ENCODE assay signal across 8 cellular contexts in the genomic region with DNA sequence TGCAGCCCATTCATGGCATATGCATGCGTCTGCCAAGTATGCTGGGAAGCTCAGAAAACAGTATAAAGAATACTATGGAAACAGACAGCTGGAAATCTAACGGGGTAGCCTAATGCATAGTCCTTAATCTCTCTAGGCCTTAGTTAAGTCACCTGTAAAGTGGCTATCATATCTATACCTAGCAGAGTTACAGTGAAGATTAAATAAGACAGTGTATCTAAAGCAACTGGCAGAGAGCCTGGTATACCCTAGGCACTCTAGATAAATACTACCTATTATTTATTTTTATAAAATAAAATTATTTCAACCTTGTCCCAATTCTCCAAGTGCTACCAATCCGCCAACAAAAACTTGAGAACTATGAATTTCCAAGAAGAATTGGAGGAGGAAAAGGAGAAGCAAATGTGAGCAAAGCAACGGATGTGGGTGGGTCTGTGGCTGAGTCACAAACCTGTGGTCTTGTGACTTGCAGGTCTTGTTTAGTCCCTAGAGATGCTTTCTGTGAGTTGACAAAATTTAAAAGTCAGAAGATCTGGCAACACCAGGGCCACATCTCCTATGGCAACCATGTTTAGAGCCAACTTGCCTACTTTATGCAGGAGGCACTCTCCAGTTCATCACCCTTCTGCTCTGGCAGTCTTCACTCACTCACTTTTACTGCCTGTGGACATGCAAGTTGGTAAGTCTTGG.
DNase-seq lines count a peak whose midpoint lies in the region; ATAC-seq and TF ChIP-seq lines count a peak whose summit lies in the region.

No MANE protein-coding gene starts in this region.

- no peaks in the 10 kb centered on the region for H3K27me3 ChIP-seq in dorsolateral prefrontal cortex
- no peaks in the 10 kb centered on the region for H3K27me3 ChIP-seq in brain microvascular endothelial cell (replicated peaks)

- H3K4me3 ChIP-seq in dorsolateral prefrontal cortex (peak overlapping the region in 5 of 59 donors; percentile 1 to 19 (median 16)), brain microvascular endothelial cell (ENCODE audit: low read depth, low read length) (no peak overlapping the region)

- intact Hi-C loops in dorsolateral prefrontal cortex (cut with DNase I) = no loop called here

- TF ChIP-seq CTCF in dorsolateral prefrontal cortex (IDR thresholded peaks at IDR 0.05 in 54 of 56, conservative IDR thresholded peaks at IDR 0.05 in 2 of 56; ENCODE audit: low read depth in 1 of 56, partially characterized antibody in 56 of 56) (no peak), brain microvascular endothelial cell (IDR thresholded peaks at IDR 0.05; ENCODE audit: low read depth, low read length, missing control alignments) (no peak)

- DNase-seq in HT-29 (ENCODE audit: low spot score) = peak; percentile 63
- DNase-seq in dorsolateral prefrontal cortex = no peak
- no peak for DNase-seq in NCI-H345 treated with DMSO at 0.1 percent for 48 hours (lab: John Stamatoyannopoulos, UW; ENCODE audit: unreplicated experiment)
- no peak for DNase-seq in brain microvascular endothelial cell
- DNase-seq in NCI-H2196 treated with DMSO at 0.1 percent for 48 hours (lab: John Stamatoyannopoulos, UW; ENCODE audit: unreplicated experiment) = no peak
- DNase-seq in T-helper 9 cell = no peak

- ATAC-seq in GM18508 (IDR thresholded peaks at IDR 0.05; ENCODE audit: insufficient read depth, unreplicated experiment) = peak; percentile 90
- ATAC-seq in GM21529 (IDR thresholded peaks at IDR 0.05; ENCODE audit: unreplicated experiment) = peak; percentile 91

- H3K36me3 ChIP-seq in brain microvascular endothelial cell (replicated peaks) = no peaks in the 10 kb centered on the region

- in situ Hi-C loops in brain microvascular endothelial cell (cut with HindIII; ENCODE audit: low pct_ligation_motif_present, low sequenced_read_pairs) = no loop called here

- peak overlapping the region in 50 of 59 donors; percentile 7 to 78 (median 52) for H3K27ac ChIP-seq in dorsolateral prefrontal cortex
- H3K27ac ChIP-seq in brain microvascular endothelial cell = no peak overlapping the region
